ENCODE assay signal across 19 cellular contexts in the genomic region with DNA sequence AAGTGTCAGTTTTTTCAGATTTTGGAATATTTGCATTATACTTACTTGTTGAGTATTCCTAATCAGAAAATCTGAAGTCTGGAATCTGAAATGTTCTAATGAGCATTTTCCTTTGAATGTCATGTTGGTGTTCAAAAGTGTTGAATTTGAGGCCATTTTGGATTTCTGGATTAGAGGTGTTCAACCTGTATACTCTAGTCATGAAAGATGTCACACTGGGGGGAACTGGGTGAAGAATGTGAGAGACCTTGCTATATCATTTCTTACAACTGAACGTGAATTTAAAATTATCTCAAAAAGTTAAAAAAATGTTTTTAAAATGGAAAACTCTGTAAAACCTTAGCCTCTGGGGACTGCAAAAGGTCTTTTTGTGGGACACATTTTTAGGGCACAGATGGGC.
DNase-seq lines count a peak whose midpoint lies in the region; ATAC-seq, FAIRE-seq and TF ChIP-seq lines count a peak whose summit lies in the region.
"Had no signal": no experiment of that assay in that cellular context is flagged by ENCODE, and none has a peak within 500 bp of the region (broad histone marks: within the 10 kb centered on the region; RNA-seq: fewer than 3 reads in every experiment).

No MANE protein-coding gene starts in this region.

- no peaks in the 10 kb centered on the region for H3K9me3 Mint-ChIP-seq in activated T-cell treated with anti-CD3 and anti-CD28 coated beads, Interleukin-2, amount 50 U/mL, for 72 hours
- no peaks in the 10 kb centered on the region for H3K9me3 Mint-ChIP-seq in activated T-helper 17 cell treated with anti-CD3 and anti-CD28 coated beads, Interleukin-2, amount 50 U/mL, for 72 hours
- no peaks in the 10 kb centered on the region for H3K9me3 Mint-ChIP-seq in natural killer cell treated with Interleukin-12 subunit alpha and Interleukin-12 subunit beta and Interleukin-15 and Interleukin-18, amount 100 ng/mL, for 72 hours
- H3K9me3 Mint-ChIP-seq: brain, neural crest cell had no signal

- no peak overlapping the region for H3K27ac ChIP-seq in pancreas
- H3K27ac ChIP-seq: gastroesophageal sphincter had no signal

- peaks cover 61% of the 10 kb centered on the region for H3K4me1 Mint-ChIP-seq in activated T-cell treated with anti-CD3 and anti-CD28 coated beads, Interleukin-2, amount 50 U/mL, for 72 hours (ENCODE audit: low read depth)
- H3K4me1 Mint-ChIP-seq in activated T-helper 17 cell treated with anti-CD3 and anti-CD28 coated beads, Interleukin-2, amount 50 U/mL, for 72 hours = peaks cover 28% of the 10 kb centered on the region
- H3K4me1 Mint-ChIP-seq in natural killer cell treated with Interleukin-12 subunit alpha and Interleukin-12 subunit beta and Interleukin-15 and Interleukin-18, amount 100 ng/mL, for 72 hours (ENCODE audit: low read depth in 2 of 2) = peaks cover 36 to 38% of the 10 kb centered on the region in 2 donors
- H3K4me1 Mint-ChIP-seq: neural crest cell had no signal

- TF ChIP-seq CTCF in pancreas (IDR thresholded peaks at IDR 0.05) = no peak

- peaks cover 53% of the 10 kb centered on the region for H3K27me3 Mint-ChIP-seq in activated T-cell treated with anti-CD3 and anti-CD28 coated beads, Interleukin-2, amount 50 U/mL, for 72 hours (ENCODE audit: low read depth)
- no peaks in the 10 kb centered on the region for H3K27me3 Mint-ChIP-seq in activated T-helper 17 cell treated with anti-CD3 and anti-CD28 coated beads, Interleukin-2, amount 50 U/mL, for 72 hours
- H3K27me3 Mint-ChIP-seq in natural killer cell treated with Interleukin-12 subunit alpha and Interleukin-12 subunit beta and Interleukin-15 and Interleukin-18, amount 100 ng/mL, for 72 hours = peaks cover 6 to 16% of the 10 kb centered on the region in 2 donors
- H3K27me3 Mint-ChIP-seq: brain, progenitor cell of endocrine pancreas had no signal

- peaks cover 0 to 4% (median 0%) of the 10 kb centered on the region in 3 donors for H3K36me3 ChIP-seq in pancreas

- intact Hi-C loops in pancreas (cut with DNase I) = no loop called here

- H3K36me3 Mint-ChIP-seq in activated T-cell treated with anti-CD3 and anti-CD28 coated beads, Interleukin-2, amount 50 U/mL, for 72 hours (ENCODE audit: insufficient read depth in 2 of 2) = peaks cover 8 to 24% of the 10 kb centered on the region in 2 donors
- H3K36me3 Mint-ChIP-seq in activated T-helper 17 cell treated with anti-CD3 and anti-CD28 coated beads, Interleukin-2, amount 50 U/mL, for 72 hours (ENCODE audit: low read depth) = peaks cover 40% of the 10 kb centered on the region
- H3K36me3 Mint-ChIP-seq in natural killer cell treated with Interleukin-12 subunit alpha and Interleukin-12 subunit beta and Interleukin-15 and Interleukin-18, amount 100 ng/mL, for 72 hours = peaks cover 6% of the 10 kb centered on the region

- no peak for FAIRE-seq in pancreas (lab: Jason Lieb, UNC)
- FAIRE-seq: islet of Langerhans had no signal

- no peak overlapping the region for H3K27ac Mint-ChIP-seq in activated T-cell treated with anti-CD3 and anti-CD28 coated beads, Interleukin-2, amount 50 U/mL, for 72 hours
- peak overlapping the region; percentile 89 for H3K27ac Mint-ChIP-seq in activated T-helper 17 cell treated with anti-CD3 and anti-CD28 coated beads, Interleukin-2, amount 50 U/mL, for 72 hours
- peak overlapping the region; percentile 24 to 72 for H3K27ac Mint-ChIP-seq in natural killer cell treated with Interleukin-12 subunit alpha and Interleukin-12 subunit beta and Interleukin-15 and Interleukin-18, amount 100 ng/mL, for 72 hours
- H3K27ac Mint-ChIP-seq: brain had no signal

- no peaks in the 10 kb centered on the region for H3K27me3 ChIP-seq in pancreas
- H3K27me3 ChIP-seq: gastroesophageal sphincter had no signal

- no peak overlapping the region for H3K4me3 ChIP-seq in pancreas
- H3K4me3 ChIP-seq: gastroesophageal sphincter had no signal

- DNase-seq in activated T-cell treated with anti-CD3 and anti-CD28 coated beads, Interleukin-2, amount 50 U/mL, for 72 hours = no peak
- DNase-seq in activated T-cell treated with anti-CD3 and anti-CD28 coated beads for 4 hours (no peak), pancreas (no peak)
- no peak for DNase-seq in natural killer cell treated with Interleukin-12 subunit alpha and Interleukin-12 subunit beta and Interleukin-15 and Interleukin-18, amount 100 ng/mL, for 72 hours (ENCODE audit: low spot score)
- DNase-seq in effector CD4-positive, alpha-beta T cell = no peak
- DNase-seq: DMS53, GF-D8, H7, left ventricle myocardium superior, NCI-H146, NCI-H2171, NCI-H526 had no signal

- ATAC-seq in activated T-cell treated with anti-CD3 and anti-CD28 coated beads, Interleukin-2, amount 50 U/mL, for 72 hours (replicated peaks in 1 of 2) = peak; percentile 1 to 2
- ATAC-seq in GM21390 (IDR thresholded peaks at IDR 0.05; ENCODE audit: unreplicated experiment) (peak; percentile 3), pancreas (no peak)
- ATAC-seq in activated T-helper 17 cell treated with anti-CD3 and anti-CD28 coated beads, Interleukin-2, amount 50 U/mL, for 72 hours (replicated peaks) = no peak
- no peak for ATAC-seq in natural killer cell treated with Interleukin-12 subunit alpha and Interleukin-12 subunit beta and Interleukin-15 and Interleukin-18, amount 100 ng/mL, for 72 hours
- ATAC-seq: gastroesophageal sphincter, left ventricle myocardium superior had no signal

- 97% methylated on average over 1 of the region's 1 CpG for WGBS in pancreas, 2 donors

- peak overlapping the region; percentile 16 to 81 for H3K4me3 Mint-ChIP-seq in activated T-cell treated with anti-CD3 and anti-CD28 coated beads, Interleukin-2, amount 50 U/mL, for 72 hours
- H3K4me3 Mint-ChIP-seq in activated T-helper 17 cell treated with anti-CD3 and anti-CD28 coated beads, Interleukin-2, amount 50 U/mL, for 72 hours = peak overlapping the region; percentile 69
- H3K4me3 Mint-ChIP-seq in natural killer cell treated with Interleukin-12 subunit alpha and Interleukin-12 subunit beta and Interleukin-15 and Interleukin-18, amount 100 ng/mL, for 72 hours = peak overlapping the region; percentile 77
- H3K4me3 Mint-ChIP-seq: brain, neural crest cell had no signal

- H3K9me3 ChIP-seq in pancreas = no peaks in the 10 kb centered on the region
- H3K9me3 ChIP-seq: gastroesophageal sphincter had no signal

- no peaks in the 10 kb centered on the region for H3K4me1 ChIP-seq in pancreas

Comparison
In these comparisons a context has a peak if more than half of its experiments do, and no peak if none do; other contexts are left out.
1. ATAC-seq: peak in activated T-cell treated with anti-CD3 and anti-CD28 coated beads, Interleukin-2, amount 50 U/mL, for 72 hours (2 of 2) and GM21390 (single experiment); none in activated T-helper 17 cell treated with anti-CD3 and anti-CD28 coated beads, Interleukin-2, amount 50 U/mL, for 72 hours (single experiment), natural killer cell treated with Interleukin-12 subunit alpha and Interleukin-12 subunit beta and Interleukin-15 and Interleukin-18, amount 100 ng/mL, for 72 hours (0 of 2) and pancreas (0 of 4).
2. Peak in every context shown above with its lines, with median percentiles within 50 percentile points of each other: H3K4me3 Mint-ChIP-seq.